19 cellular contexts compared by ENCODE assay signal in the genomic region with DNA sequence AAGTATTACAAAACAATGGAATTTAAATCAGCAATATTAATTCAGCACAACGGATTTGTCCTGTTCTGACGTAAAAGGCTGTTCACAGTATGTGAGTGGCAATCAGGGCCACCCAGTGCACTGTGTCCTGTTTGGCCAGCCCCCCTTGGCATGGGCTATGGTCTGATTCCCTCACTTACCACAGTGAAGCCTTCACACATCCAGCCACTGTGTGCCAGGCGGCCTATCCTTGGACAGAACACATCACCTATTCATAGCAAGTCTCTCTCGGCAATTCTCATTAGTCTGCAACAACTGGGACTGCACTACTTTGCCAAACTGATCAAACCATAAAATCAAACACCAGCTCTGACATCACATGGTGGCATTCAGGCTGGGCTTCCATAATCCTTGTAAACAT.
DNase-seq lines count a peak whose midpoint lies in the region; ATAC-seq, FAIRE-seq and TF ChIP-seq lines count a peak whose summit lies in the region.
"Had no signal": no experiment of that assay in that cellular context is flagged by ENCODE, and none has a peak within 500 bp of the region (broad histone marks: within the 10 kb centered on the region; RNA-seq: fewer than 3 reads in every experiment).

No MANE protein-coding gene starts in this region.

- intact Hi-C loops in left ventricle myocardium inferior (cut with micrococcal nuclease) (no loop called here), spleen (cut with DNase I; ENCODE audit: low total_unique reads) (no loop called here)

- ATAC-seq in HG03521 (IDR thresholded peaks at IDR 0.05; ENCODE audit: unreplicated experiment) = no peak
- ATAC-seq: CD8-positive, alpha-beta T cell; HCT116 had no signal

- no peak overlapping the region for H3K27ac ChIP-seq in right atrium auricular region
- no peak overlapping the region for H3K27ac ChIP-seq in left ventricle myocardium inferior (replicated peaks)
- H3K27ac ChIP-seq in spleen = no peak overlapping the region

- H3K36me3 ChIP-seq in right atrium auricular region (no peaks in the 10 kb centered on the region), left ventricle myocardium inferior (no peaks in the 10 kb centered on the region), spleen (no peaks in the 10 kb centered on the region)

- TF ChIP-seq POLR2A in spleen (IDR thresholded peaks at IDR 0.05) = no peak

- WGBS in spleen, 5 donors = 78 to 96% (median 88%) methylated on average over 4 of the region's 4 CpGs

- DNase-seq in right atrium auricular region (ENCODE audit: low spot score) (peak; percentile 23), left ventricle myocardium inferior (no peak), ecto neural progenitor cell (ENCODE audit: low spot score) (peak; percentile 15), medulla oblongata (ENCODE audit: extremely low spot score) (peak; percentile 14), A172 (ENCODE audit: low spot score) (no peak), spleen (no peak), HTR-8/SVneo (ENCODE audit: insufficient read length, low spot score) (no peak)
- DNase-seq: 8988T; CD8-positive, alpha-beta T cell; COR-L47; DMS153; DMS79 treated with DMSO at 0.1 percent for 48 hours; EL; IMR-90 had no signal

- H3K4me3 ChIP-seq in right atrium auricular region (no peak overlapping the region), left ventricle myocardium inferior (no peak overlapping the region), spleen (no peak overlapping the region)

- H3K27me3 ChIP-seq in right atrium auricular region (no peaks in the 10 kb centered on the region), left ventricle myocardium inferior (ENCODE audit: low read depth) (peaks cover 55% of the 10 kb centered on the region), spleen (replicated peaks in 1 of 7) (peaks cover 0 to 9% (median 0%) of the 10 kb centered on the region in 7 donors)

- TF ChIP-seq CTCF in right atrium auricular region (IDR thresholded peaks at IDR 0.05) (no peak), left ventricle myocardium inferior (IDR thresholded peaks at IDR 0.05; ENCODE audit: borderline replicate concordance) (no peak), spleen (IDR thresholded peaks at IDR 0.05 in 8 of 11, conservative IDR thresholded peaks at IDR 0.05 in 3 of 11) (no peak)

- FAIRE-seq in HTR-8/SVneo (lab: Jason Lieb, UNC) = no peak
- FAIRE-seq: D721Med, G401.6, GM12891 had no signal

- H3K9me3 ChIP-seq in right atrium auricular region (no peaks in the 10 kb centered on the region), left ventricle myocardium inferior (replicated peaks) (no peaks in the 10 kb centered on the region), spleen (peaks cover 0 to 18% (median 0%) of the 10 kb centered on the region in 8 donors)

- H3K4me1 ChIP-seq in right atrium auricular region = no peaks in the 10 kb centered on the region
- H3K4me1 ChIP-seq in left ventricle myocardium inferior = no peaks in the 10 kb centered on the region
- no peaks in the 10 kb centered on the region for H3K4me1 ChIP-seq in spleen

Comparison
In these comparisons a context has a peak if more than half of its experiments do, and no peak if none do; other contexts are left out.
1. DNase-seq: peak in right atrium auricular region (single experiment), ecto neural progenitor cell (single experiment) and medulla oblongata (single experiment); none in left ventricle myocardium inferior (single experiment), A172 (single experiment), spleen (single experiment) and HTR-8/SVneo (single experiment).